In the genomic region with DNA sequence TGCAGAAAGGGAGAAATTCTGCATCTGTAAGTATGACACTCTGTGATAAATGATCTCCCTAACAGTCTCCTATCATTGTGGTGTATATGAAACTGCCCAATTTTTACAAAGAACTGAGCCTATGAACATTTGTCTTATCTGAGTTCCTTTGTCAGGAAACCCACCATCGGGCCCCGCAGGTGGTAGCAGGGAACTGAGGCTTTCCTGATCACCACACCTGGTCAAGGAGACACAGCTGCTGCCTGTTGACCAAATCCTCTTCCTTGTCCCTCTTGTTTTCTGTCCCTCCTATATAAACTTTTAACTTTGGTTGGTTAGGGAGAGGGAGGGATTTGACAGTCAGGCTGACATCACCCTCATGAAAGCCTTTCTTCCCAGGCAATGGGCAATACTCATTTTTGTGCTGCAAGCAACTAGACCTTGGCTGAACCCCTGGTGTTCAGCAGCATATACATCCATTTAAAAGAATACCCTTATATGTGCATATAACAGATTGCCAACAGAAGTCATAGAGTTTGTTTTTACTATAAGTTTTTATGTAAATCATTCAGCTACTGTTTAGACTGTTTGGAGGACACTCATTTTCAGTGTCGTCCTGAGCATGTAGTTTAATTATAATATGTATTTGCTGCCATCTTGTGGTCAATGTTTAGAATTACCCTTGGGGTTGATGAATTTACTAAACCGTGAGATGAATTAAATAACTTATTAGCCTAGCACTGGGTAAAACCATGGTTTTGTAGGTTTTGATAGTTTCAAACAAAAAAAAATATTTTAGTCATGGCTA, we compare ENCODE assay signal across 8 cellular contexts. TPM values are rescaled to one million over a fixed set of nuclear protein-coding genes. Genes with fewer than 3 reads are reported as not detected.
DNase-seq lines count a peak whose midpoint lies in the region; ATAC-seq and TF ChIP-seq lines count a peak whose summit lies in the region.

No MANE protein-coding gene starts in this region.

- no peaks in the 10 kb centered on the region for H3K4me1 ChIP-seq in OCI-LY7 (ENCODE audit: insufficient read depth, low read length, poor library complexity, severe bottlenecking)

- H3K4me3 ChIP-seq in OCI-LY7 (ENCODE audit: low read depth, low read length, poor library complexity, severe bottlenecking), result no peak overlapping the region

- peak; percentile 84 for TF ChIP-seq CTCF in OCI-LY7 (conservative IDR thresholded peaks at IDR 0.05; ENCODE audit: low read length)

- intact Hi-C loops in OCI-LY7 (cut with micrococcal nuclease; ENCODE audit: unreplicated experiment), result loop anchor here (1.0 to 2.0 kb wide), 2 partner anchors 226 to 317 kb away; no protein-coding TSS in a partner anchor

- peak; percentile 67 for TF ChIP-seq RAD21 in Ishikawa (IDR thresholded peaks at IDR 0.05; ENCODE audit: low read depth)

- DNase-seq in NCI-H1417 (lab: John Stamatoyannopoulos, UW), result peak; percentile 36 to 78 (median 72)
- DNase-seq in NCI-H1417 treated with DMSO at 0.1 percent for 48 hours (lab: John Stamatoyannopoulos, UW), result no peak
- peak; percentile 72 for DNase-seq in OCI-LY7 (ENCODE audit: low spot score)
- DNase-seq in dermis microvascular lymphatic vessel endothelial cell (ENCODE audit: low read depth in 2 of 2), result peak; percentile 28 to 56
- peak; percentile 74 for DNase-seq in midbrain (lab: John Stamatoyannopoulos, UW)
- no peak for DNase-seq in activated effector memory CD4-positive, alpha-beta T cell treated with Interleukin-2 at 50 U/mL for 16 hours

- H3K36me3 ChIP-seq in OCI-LY7 (ENCODE audit: insufficient read depth, low read length), result no peaks in the 10 kb centered on the region

- TF ChIP-seq EP300 in Ishikawa (IDR thresholded peaks at IDR 0.05; ENCODE audit: borderline replicate concordance), result no peak

- H2AFZ ChIP-seq in OCI-LY7 (ENCODE audit: low read length), result no peak overlapping the region

- H4K20me1 ChIP-seq in OCI-LY7 (ENCODE audit: insufficient read depth, low read length), result no peaks in the 10 kb centered on the region

- no peaks in the 10 kb centered on the region for H3K79me2 ChIP-seq in OCI-LY7 (ENCODE audit: insufficient read depth, low read depth, low read length)

- CTCF ChIA-PET in OCI-LY7 (lab: Charles Lee; ENCODE audit: unreplicated experiment), result no interaction called here

- H3K27ac ChIP-seq in OCI-LY7 (ENCODE audit: low read depth, low read length, poor library complexity, severe bottlenecking), result no peak overlapping the region

- no peaks in the 10 kb centered on the region for H3K9me2 ChIP-seq in OCI-LY7 (ENCODE audit: insufficient read depth, low read length)

- H3K4me2 ChIP-seq in OCI-LY7 (ENCODE audit: low read length), result no peak overlapping the region

- H3K9me3 ChIP-seq in OCI-LY7 (ENCODE audit: low read length), result no peaks in the 10 kb centered on the region

- no TSS peak for BruUV-seq in OCI-LY7 (replicated peaks; lab: Mats Ljungman, UMichigan)

- POLR2A ChIA-PET in OCI-LY7 (lab: Charles Lee), result interaction anchor here (0.6 kb wide), 1 partner anchor 491 kb away, joined by 3 read pairs; no protein-coding TSS in a partner anchor

- ATAC-seq in GM21825 (IDR thresholded peaks at IDR 0.05; ENCODE audit: unreplicated experiment), result peak; percentile 79

TF ChIP-seq in Ishikawa, 13 proteins besides CTCF, POLR2A, EP300 and RAD21:
- TF ChIP-seq, protein P1, sequence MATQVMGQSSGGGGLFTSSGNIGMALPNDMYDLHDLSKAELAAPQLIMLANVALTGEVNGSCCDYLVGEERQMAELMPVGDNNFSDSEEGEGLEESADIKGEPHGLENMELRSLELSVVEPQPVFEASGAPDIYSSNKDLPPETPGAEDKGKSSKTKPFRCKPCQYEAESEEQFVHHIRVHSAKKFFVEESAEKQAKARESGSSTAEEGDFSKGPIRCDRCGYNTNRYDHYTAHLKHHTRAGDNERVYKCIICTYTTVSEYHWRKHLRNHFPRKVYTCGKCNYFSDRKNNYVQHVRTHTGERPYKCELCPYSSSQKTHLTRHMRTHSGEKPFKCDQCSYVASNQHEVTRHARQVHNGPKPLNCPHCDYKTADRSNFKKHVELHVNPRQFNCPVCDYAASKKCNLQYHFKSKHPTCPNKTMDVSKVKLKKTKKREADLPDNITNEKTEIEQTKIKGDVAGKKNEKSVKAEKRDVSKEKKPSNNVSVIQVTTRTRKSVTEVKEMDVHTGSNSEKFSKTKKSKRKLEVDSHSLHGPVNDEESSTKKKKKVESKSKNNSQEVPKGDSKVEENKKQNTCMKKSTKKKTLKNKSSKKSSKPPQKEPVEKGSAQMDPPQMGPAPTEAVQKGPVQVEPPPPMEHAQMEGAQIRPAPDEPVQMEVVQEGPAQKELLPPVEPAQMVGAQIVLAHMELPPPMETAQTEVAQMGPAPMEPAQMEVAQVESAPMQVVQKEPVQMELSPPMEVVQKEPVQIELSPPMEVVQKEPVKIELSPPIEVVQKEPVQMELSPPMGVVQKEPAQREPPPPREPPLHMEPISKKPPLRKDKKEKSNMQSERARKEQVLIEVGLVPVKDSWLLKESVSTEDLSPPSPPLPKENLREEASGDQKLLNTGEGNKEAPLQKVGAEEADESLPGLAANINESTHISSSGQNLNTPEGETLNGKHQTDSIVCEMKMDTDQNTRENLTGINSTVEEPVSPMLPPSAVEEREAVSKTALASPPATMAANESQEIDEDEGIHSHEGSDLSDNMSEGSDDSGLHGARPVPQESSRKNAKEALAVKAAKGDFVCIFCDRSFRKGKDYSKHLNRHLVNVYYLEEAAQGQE (IDR thresholded peaks at IDR 0.05; ENCODE audit: low read depth), result no peak
- no peak for TF ChIP-seq FOXM1 (IDR thresholded peaks at IDR 0.05; ENCODE audit: borderline replicate concordance, low read depth)
- TF ChIP-seq ZBTB7A (IDR thresholded peaks at IDR 0.05; ENCODE audit: low read depth), result no peak
- TF ChIP-seq, protein P2, sequence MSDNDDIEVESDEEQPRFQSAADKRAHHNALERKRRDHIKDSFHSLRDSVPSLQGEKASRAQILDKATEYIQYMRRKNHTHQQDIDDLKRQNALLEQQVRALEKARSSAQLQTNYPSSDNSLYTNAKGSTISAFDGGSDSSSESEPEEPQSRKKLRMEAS (IDR thresholded peaks at IDR 0.05), result no peak
- TF ChIP-seq EGR1 (IDR thresholded peaks at IDR 0.05), result no peak

RNA-seq across cellular contexts. Expression of a gene that starts 17.0 kb away (rescaled TPM):
- not detected in 2 replicates for total RNA-seq in OCI-LY7 (2014; rRNA removed; shearing (Covaris generic))
- total RNA-seq in OCI-LY7 (2022) (not detected in 2 replicates), dermis microvascular lymphatic vessel endothelial cell (not detected in 2 replicates)

Comparison
In these comparisons a context has a peak if more than half of its experiments do, and no peak if none do; other contexts are left out.
1. DNase-seq: peak in NCI-H1417 (3 of 3), OCI-LY7 (single experiment), dermis microvascular lymphatic vessel endothelial cell (2 of 2) and midbrain (single experiment); none in NCI-H1417 treated with DMSO at 0.1 percent for 48 hours (single experiment) and activated effector memory CD4-positive, alpha-beta T cell treated with Interleukin-2 at 50 U/mL for 16 hours (single experiment).